Comparison of ENCODE assay signal across 9 cellular contexts in genomic region chr1:211938473-211939080, GRCh38.
DNase-seq lines count a peak whose midpoint lies in the region; ATAC-seq and TF ChIP-seq lines count a peak whose summit lies in the region.
"Had no signal": no experiment of that assay in that cellular context is flagged by ENCODE, and none has a peak within 500 bp of the region (broad histone marks: within the 10 kb centered on the region; RNA-seq: fewer than 3 reads in every experiment).

No MANE protein-coding gene starts in this region.

- TF ChIP-seq CTCF in prostate gland (IDR thresholded peaks at IDR 0.05) (no peak), RWPE1 (conservative IDR thresholded peaks at IDR 0.05; ENCODE audit: low read depth) (no peak)

- DNase-seq in RPMI8226 = peak; percentile 69
- no peak for DNase-seq in left colon
- no peak for DNase-seq in RKO (ENCODE audit: low spot score)
- DNase-seq in prostate gland (ENCODE audit: low spot score) = no peak
- no peak for DNase-seq in RWPE1 (ENCODE audit: low spot score)
- no peak for DNase-seq in stimulated activated CD4-positive, alpha-beta T cell treated with anti-CD3 and anti-CD28 coated beads, Interleukin-4, amount 100 ng/mL, for 1 hour

- H3K4me3 ChIP-seq in BLaER1 (no peak overlapping the region), prostate gland (peak overlapping the region in 1 of 2 donors; percentile 3)

- WGBS in prostate gland = 37% methylated on average over 3 of the region's 3 CpGs

- H3K36me3 ChIP-seq in BLaER1 (peaks cover 23% of the 10 kb centered on the region), prostate gland (no peaks in the 10 kb centered on the region)
- H3K36me3 ChIP-seq: breast epithelium had no signal

- H3K9ac ChIP-seq in BLaER1 = no peak overlapping the region

- H3K4me2 ChIP-seq in BLaER1 = peak overlapping the region; percentile 58

- POLR2A ChIA-PET in RWPE1 (lab: Yijun Ruan, JAX; ENCODE audit: low non-redundant PET) = no interaction called here

- H3K27ac ChIP-seq in BLaER1 (0 out of 2 replicates have a peak overlapping the region, but pooled peaks have one; percentile 0), prostate gland (no peak overlapping the region), RWPE1 (no peak overlapping the region)
- H3K27ac ChIP-seq: breast epithelium had no signal

- H3K4me1 ChIP-seq in BLaER1 (peaks cover 21% of the 10 kb centered on the region), prostate gland (replicated peaks) (no peaks in the 10 kb centered on the region)
- H3K4me1 ChIP-seq: breast epithelium had no signal

- CTCF ChIA-PET in RWPE1 (lab: Yijun Ruan, JAX) = interaction anchor here (1.4 kb wide), 1 partner anchor 240 kb away, joined by 4 read pairs; no protein-coding TSS in a partner anchor

- H3K27me3 ChIP-seq in BLaER1 (no peaks in the 10 kb centered on the region), prostate gland (replicated peaks; ENCODE audit: insufficient read depth) (no peaks in the 10 kb centered on the region)
- H3K27me3 ChIP-seq: breast epithelium had no signal

- ATAC-seq in GM21390 (IDR thresholded peaks at IDR 0.05; ENCODE audit: unreplicated experiment) (peak; percentile 33), left colon (peak; percentile 81)

- intact Hi-C loops in left colon (cut with DNase I, micrococcal nuclease) = no loop called here
- intact Hi-C loops in prostate gland (cut with DNase I) = no loop called here

- H4K20me1 ChIP-seq in BLaER1 = no peaks in the 10 kb centered on the region

- H3K9me3 ChIP-seq in BLaER1 = no peaks in the 10 kb centered on the region
- H3K9me3 ChIP-seq in prostate gland = no peaks in the 10 kb centered on the region
- H3K9me3 ChIP-seq: breast epithelium had no signal

- TF ChIP-seq POLR2A in prostate gland (IDR thresholded peaks at IDR 0.05) = no peak
